In the genomic region with DNA sequence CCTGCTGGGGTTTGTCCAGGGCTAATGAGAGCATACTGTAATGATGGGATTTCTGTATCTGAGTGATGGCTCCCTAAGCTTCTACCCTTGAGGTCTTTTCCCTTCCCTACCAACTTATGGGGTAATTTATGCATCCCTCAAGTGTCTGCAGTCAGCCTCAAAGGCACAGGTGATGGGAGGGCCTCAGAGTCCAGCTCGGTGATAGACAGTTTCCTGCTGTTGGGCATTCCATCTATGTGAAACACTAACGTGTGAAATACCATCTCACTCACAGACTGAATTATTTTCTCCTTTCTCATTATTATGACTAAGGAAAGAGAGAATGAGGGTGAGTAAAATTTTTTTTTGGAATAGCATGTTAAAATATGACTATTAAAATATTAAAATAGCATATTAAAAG, we compare ENCODE assay signal across 14 cellular contexts.
DNase-seq lines count a peak whose midpoint lies in the region; ATAC-seq lines count a peak whose summit lies in the region.
"Had no signal": no experiment of that assay in that cellular context is flagged by ENCODE, and none has a peak within 500 bp of the region (broad histone marks: within the 10 kb centered on the region; RNA-seq: fewer than 3 reads in every experiment).

No MANE protein-coding gene starts in this region.

- peak; percentile 28 for DNase-seq in NCI-H82 (lab: John Stamatoyannopoulos, UW)
- DNase-seq in NCI-H82 treated with DMSO at 0.1 percent for 48 hours (lab: John Stamatoyannopoulos, UW; ENCODE audit: unreplicated experiment), result no peak
- peak; percentile 67 for DNase-seq in NCI-H226
- peak; percentile 8 for DNase-seq in kidney glomerular epithelial cell (lab: John Stamatoyannopoulos, UW)
- no peak for DNase-seq in DMS 273 treated with DMSO at 0.1 percent for 48 hours (lab: John Stamatoyannopoulos, UW)
- no peak for DNase-seq in sciatic nerve (ENCODE audit: low spot score)
- DNase-seq in activated CD4-positive, alpha-beta T cell treated with anti-CD3 and anti-CD28 coated beads, Interleukin-2, amount 50 U/mL, for 4 hours, result no peak
- DNase-seq: 8988T; ACHN; CD8-positive, alpha-beta memory T cell; HCEC 1CT; HFFc6 had no signal

- intact Hi-C loops in sciatic nerve (cut with DNase I), result no loop called here

- ATAC-seq in sciatic nerve (no peak), HG02610 (IDR thresholded peaks at IDR 0.05; ENCODE audit: unreplicated experiment) (no peak)
- ATAC-seq: GM12878 had no signal

Comparison
In these comparisons a context has a peak if more than half of its experiments do, and no peak if none do; other contexts are left out.
1. DNase-seq: peak in NCI-H82 (single experiment), NCI-H226 (single experiment) and kidney glomerular epithelial cell (single experiment); none in NCI-H82 treated with DMSO at 0.1 percent for 48 hours (single experiment), DMS 273 treated with DMSO at 0.1 percent for 48 hours (single experiment), sciatic nerve (single experiment) and activated CD4-positive, alpha-beta T cell treated with anti-CD3 and anti-CD28 coated beads, Interleukin-2, amount 50 U/mL, for 4 hours (0 of 2).